Comparison of ENCODE assay signal across 1 cellular context in the genomic region with DNA sequence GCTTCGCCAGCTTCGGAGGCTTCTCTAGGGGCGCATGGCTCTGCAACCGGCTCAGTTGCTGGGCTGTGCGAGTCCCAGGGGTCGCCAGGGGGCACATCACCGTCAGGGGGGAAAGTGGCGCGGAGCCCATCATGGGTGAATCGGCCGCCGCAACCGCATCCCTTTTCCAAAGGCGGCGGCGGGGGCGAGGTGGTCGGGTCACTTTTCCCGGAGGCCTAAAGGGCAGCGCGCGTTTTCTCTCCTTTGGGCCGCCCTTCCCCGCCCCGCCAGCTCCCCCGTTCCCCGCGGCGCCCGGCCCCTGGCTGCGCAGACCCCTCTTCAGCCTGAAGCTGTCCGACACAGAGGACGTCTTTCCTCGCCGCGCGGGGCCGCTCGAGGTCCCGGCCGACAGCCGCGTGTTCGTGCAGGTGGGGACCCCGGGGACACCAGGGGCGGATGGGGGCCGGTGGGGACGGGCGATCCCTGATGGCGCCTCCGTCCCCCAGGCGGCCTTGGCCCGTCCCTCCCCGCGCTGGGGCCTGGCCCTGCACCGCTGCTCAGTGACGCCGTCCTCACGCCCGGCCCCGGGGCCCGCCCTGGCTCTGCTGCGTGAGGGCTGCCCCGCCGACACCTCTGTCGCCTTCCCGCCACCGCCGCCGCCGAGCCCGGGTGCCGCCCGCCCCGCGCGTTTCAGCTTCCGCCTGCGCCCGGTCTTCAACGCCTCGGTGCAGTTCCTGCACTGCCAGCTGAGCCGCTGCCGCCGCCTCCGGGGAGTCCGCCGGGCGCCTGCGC.
TF ChIP-seq lines count a peak whose summit lies in the region.

No MANE protein-coding gene starts in this region.

TF ChIP-seq in HepG2, 621 proteins besides CTCF, POLR2A, EP300 and RAD21 (continued from another document and continues in another):
- TF ChIP-seq, protein P1, sequence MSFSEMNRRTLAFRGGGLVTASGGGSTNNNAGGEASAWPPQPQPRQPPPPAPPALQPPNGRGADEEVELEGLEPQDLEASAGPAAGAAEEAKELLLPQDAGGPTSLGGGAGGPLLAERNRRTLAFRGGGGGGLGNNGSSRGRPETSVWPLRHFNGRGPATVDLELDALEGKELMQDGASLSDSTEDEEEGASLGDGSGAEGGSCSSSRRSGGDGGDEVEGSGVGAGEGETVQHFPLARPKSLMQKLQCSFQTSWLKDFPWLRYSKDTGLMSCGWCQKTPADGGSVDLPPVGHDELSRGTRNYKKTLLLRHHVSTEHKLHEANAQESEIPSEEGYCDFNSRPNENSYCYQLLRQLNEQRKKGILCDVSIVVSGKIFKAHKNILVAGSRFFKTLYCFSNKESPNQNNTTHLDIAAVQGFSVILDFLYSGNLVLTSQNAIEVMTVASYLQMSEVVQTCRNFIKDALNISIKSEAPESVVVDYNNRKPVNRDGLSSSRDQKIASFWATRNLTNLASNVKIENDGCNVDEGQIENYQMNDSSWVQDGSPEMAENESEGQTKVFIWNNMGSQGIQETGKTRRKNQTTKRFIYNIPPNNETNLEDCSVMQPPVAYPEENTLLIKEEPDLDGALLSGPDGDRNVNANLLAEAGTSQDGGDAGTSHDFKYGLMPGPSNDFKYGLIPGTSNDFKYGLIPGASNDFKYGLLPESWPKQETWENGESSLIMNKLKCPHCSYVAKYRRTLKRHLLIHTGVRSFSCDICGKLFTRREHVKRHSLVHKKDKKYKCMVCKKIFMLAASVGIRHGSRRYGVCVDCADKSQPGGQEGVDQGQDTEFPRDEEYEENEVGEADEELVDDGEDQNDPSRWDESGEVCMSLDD (CRISPR knock-in tag; IDR thresholded peaks at IDR 0.05; ENCODE audit: borderline replicate concordance): no peak
- TF ChIP-seq GMEB2 (CRISPR knock-in tag; IDR thresholded peaks at IDR 0.05; ENCODE audit: low read depth) (no peak), ZNF740 (CRISPR knock-in tag; IDR thresholded peaks at IDR 0.05) (no peak), TBX2 (CRISPR knock-in tag; IDR thresholded peaks at IDR 0.05; ENCODE audit: borderline replicate concordance) (peak; percentile 53; the same call in 1 of the 2 replicates), ZSCAN12 (CRISPR knock-in tag; IDR thresholded peaks at IDR 0.05) (no peak), NCOA2 (CRISPR knock-in tag; IDR thresholded peaks at IDR 0.05) (no peak), RARG (CRISPR knock-in tag; IDR thresholded peaks at IDR 0.05; ENCODE audit: low read depth) (no peak), KLF15 (CRISPR knock-in tag; IDR thresholded peaks at IDR 0.05; ENCODE audit: borderline replicate concordance) (no peak), MAX (IDR thresholded peaks at IDR 0.05) (peak; percentile 77), PREB (CRISPR knock-in tag; IDR thresholded peaks at IDR 0.05) (no peak), MEF2D (CRISPR knock-in tag; IDR thresholded peaks at IDR 0.05) (no peak), RXRB (CRISPR knock-in tag; IDR thresholded peaks at IDR 0.05; ENCODE audit: borderline replicate concordance) (no peak), MEIS2 (CRISPR knock-in tag; IDR thresholded peaks at IDR 0.05) (no peak), HDAC1 (CRISPR knock-in tag; IDR thresholded peaks at IDR 0.05) (no peak), ZNF552 (CRISPR knock-in tag; IDR thresholded peaks at IDR 0.05; ENCODE audit: borderline replicate concordance) (no peak), BCL3 (CRISPR knock-in tag; IDR thresholded peaks at IDR 0.05) (peak; percentile 71), ZNF136 (CRISPR knock-in tag; IDR thresholded peaks at IDR 0.05; ENCODE audit: low read depth) (no peak), MED1 (CRISPR knock-in tag; IDR thresholded peaks at IDR 0.05) (no peak), TARDBP (CRISPR knock-in tag; IDR thresholded peaks at IDR 0.05) (no peak), SIN3A (IDR thresholded peaks at IDR 0.05; ENCODE audit: borderline replicate concordance, low read depth, low read length) (no peak), ELF4 (CRISPR knock-in tag; IDR thresholded peaks at IDR 0.05; ENCODE audit: borderline replicate concordance) (no peak), ZBTB7A (CRISPR knock-in tag; IDR thresholded peaks at IDR 0.05) (peak; percentile 62; the same call in 1 of the 2 replicates), ZNF816 (CRISPR knock-in tag; IDR thresholded peaks at IDR 0.05; ENCODE audit: borderline replicate concordance) (no peak), DNMT3B (CRISPR knock-in tag; conservative IDR thresholded peaks at IDR 0.05) (no peak), ZNF296 (CRISPR knock-in tag; conservative IDR thresholded peaks at IDR 0.05) (no peak), LCORL (IDR thresholded peaks at IDR 0.05) (no peak), LCORL (CRISPR knock-in tag; IDR thresholded peaks at IDR 0.05) (no peak), ZFY (CRISPR knock-in tag; IDR thresholded peaks at IDR 0.05) (peak; percentile 71), FLYWCH1 (CRISPR knock-in tag; IDR thresholded peaks at IDR 0.05) (0 out of 2 replicates have a peak, but pooled peaks have one; percentile 54), ZC3H4 (CRISPR knock-in tag; IDR thresholded peaks at IDR 0.05; ENCODE audit: borderline replicate concordance) (no peak), ZNF616 (CRISPR knock-in tag; IDR thresholded peaks at IDR 0.05; ENCODE audit: low read depth) (no peak), JDP2 (CRISPR knock-in tag; IDR thresholded peaks at IDR 0.05; ENCODE audit: borderline replicate concordance) (no peak), NPAS2 (CRISPR knock-in tag; IDR thresholded peaks at IDR 0.05; ENCODE audit: borderline replicate concordance) (no peak), NFRKB (IDR thresholded peaks at IDR 0.05) (no peak), SNAI1 (CRISPR knock-in tag; IDR thresholded peaks at IDR 0.05; ENCODE audit: borderline replicate concordance) (no peak), WIZ (CRISPR knock-in tag; IDR thresholded peaks at IDR 0.05) (no peak), PATZ1 (CRISPR knock-in tag; IDR thresholded peaks at IDR 0.05) (peak; percentile 35; the same call in 1 of the 2 replicates), ZNF615 (CRISPR knock-in tag; IDR thresholded peaks at IDR 0.05; ENCODE audit: borderline replicate concordance) (no peak), IRX3 (CRISPR knock-in tag; IDR thresholded peaks at IDR 0.05; ENCODE audit: borderline replicate concordance, low read depth) (no peak), ZNF629 (CRISPR knock-in tag; conservative IDR thresholded peaks at IDR 0.05) (no peak), NBN (conservative IDR thresholded peaks at IDR 0.05) (no peak), KLF16 (CRISPR knock-in tag; IDR thresholded peaks at IDR 0.05) (no peak), ZSCAN29 (CRISPR knock-in tag; conservative IDR thresholded peaks at IDR 0.05) (no peak), SRSF9 (IDR thresholded peaks at IDR 0.05; ENCODE audit: borderline replicate concordance, insufficient read depth, low read depth, low read length, poor library complexity, severe bottlenecking) (no peak), KMT2A (CRISPR knock-in tag; IDR thresholded peaks at IDR 0.05) (no peak), GATAD2A (CRISPR knock-in tag; IDR thresholded peaks at IDR 0.05) (no peak)
- TF ChIP-seq, protein P2, sequence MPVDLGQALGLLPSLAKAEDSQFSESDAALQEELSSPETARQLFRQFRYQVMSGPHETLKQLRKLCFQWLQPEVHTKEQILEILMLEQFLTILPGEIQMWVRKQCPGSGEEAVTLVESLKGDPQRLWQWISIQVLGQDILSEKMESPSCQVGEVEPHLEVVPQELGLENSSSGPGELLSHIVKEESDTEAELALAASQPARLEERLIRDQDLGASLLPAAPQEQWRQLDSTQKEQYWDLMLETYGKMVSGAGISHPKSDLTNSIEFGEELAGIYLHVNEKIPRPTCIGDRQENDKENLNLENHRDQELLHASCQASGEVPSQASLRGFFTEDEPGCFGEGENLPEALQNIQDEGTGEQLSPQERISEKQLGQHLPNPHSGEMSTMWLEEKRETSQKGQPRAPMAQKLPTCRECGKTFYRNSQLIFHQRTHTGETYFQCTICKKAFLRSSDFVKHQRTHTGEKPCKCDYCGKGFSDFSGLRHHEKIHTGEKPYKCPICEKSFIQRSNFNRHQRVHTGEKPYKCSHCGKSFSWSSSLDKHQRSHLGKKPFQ (CRISPR knock-in tag; IDR thresholded peaks at IDR 0.05; ENCODE audit: insufficient replicate concordance): peak; percentile 24
- TF ChIP-seq, protein P3, sequence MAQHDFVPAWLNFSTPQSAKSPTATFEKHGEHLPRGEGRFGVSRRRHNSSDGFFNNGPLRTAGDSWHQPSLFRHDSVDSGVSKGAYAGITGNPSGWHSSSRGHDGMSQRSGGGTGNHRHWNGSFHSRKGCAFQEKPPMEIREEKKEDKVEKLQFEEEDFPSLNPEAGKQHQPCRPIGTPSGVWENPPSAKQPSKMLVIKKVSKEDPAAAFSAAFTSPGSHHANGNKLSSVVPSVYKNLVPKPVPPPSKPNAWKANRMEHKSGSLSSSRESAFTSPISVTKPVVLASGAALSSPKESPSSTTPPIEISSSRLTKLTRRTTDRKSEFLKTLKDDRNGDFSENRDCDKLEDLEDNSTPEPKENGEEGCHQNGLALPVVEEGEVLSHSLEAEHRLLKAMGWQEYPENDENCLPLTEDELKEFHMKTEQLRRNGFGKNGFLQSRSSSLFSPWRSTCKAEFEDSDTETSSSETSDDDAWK (CRISPR knock-in tag; IDR thresholded peaks at IDR 0.05): no peak
- TF ChIP-seq, protein P4, sequence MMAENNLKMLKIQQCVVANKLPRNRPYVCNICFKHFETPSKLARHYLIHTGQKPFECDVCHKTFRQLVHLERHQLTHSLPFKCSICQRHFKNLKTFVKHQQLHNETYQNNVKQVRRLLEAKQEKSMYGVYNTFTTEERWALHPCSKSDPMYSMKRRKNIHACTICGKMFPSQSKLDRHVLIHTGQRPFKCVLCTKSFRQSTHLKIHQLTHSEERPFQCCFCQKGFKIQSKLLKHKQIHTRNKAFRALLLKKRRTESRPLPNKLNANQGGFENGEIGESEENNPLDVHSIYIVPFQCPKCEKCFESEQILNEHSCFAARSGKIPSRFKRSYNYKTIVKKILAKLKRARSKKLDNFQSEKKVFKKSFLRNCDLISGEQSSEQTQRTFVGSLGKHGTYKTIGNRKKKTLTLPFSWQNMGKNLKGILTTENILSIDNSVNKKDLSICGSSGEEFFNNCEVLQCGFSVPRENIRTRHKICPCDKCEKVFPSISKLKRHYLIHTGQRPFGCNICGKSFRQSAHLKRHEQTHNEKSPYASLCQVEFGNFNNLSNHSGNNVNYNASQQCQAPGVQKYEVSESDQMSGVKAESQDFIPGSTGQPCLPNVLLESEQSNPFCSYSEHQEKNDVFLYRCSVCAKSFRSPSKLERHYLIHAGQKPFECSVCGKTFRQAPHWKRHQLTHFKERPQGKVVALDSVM (CRISPR knock-in tag; IDR thresholded peaks at IDR 0.05): no peak
- TF ChIP-seq, protein P5, sequence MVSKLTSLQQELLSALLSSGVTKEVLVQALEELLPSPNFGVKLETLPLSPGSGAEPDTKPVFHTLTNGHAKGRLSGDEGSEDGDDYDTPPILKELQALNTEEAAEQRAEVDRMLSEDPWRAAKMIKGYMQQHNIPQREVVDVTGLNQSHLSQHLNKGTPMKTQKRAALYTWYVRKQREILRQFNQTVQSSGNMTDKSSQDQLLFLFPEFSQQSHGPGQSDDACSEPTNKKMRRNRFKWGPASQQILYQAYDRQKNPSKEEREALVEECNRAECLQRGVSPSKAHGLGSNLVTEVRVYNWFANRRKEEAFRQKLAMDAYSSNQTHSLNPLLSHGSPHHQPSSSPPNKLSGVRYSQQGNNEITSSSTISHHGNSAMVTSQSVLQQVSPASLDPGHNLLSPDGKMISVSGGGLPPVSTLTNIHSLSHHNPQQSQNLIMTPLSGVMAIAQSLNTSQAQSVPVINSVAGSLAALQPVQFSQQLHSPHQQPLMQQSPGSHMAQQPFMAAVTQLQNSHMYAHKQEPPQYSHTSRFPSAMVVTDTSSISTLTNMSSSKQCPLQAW (CRISPR knock-in tag; IDR thresholded peaks at IDR 0.05): no peak
